In the genomic region with DNA sequence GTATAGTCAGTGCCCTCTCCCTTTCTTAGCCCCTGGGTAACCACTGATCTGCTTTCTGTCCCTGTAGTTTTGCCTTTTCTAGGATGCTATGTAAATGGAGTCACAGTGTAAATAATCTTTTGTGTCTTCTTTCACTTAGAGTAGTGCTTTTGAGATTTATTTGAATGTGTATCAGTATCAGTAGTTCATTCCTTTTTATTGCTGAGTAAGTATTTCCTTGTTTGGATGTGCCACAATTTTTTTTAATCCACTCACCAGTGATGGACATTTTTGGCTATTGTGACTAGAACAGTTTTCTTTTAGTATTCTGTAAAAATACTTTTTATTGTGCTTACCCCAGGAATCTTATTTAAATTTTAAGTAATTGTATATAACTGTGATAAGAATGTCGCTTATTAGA, we compare ENCODE assay signal across 1 cellular context.
TF ChIP-seq lines count a peak whose summit lies in the region.

No MANE protein-coding gene starts in this region.

TF ChIP-seq in WTC11, 78 proteins besides CTCF, POLR2A, EP300 and RAD21 (continued from another document):
- TF ChIP-seq PRDM15 (CRISPR knock-in tag; IDR thresholded peaks at IDR 0.05) (no peak), ZBTB21 (CRISPR knock-in tag; IDR thresholded peaks at IDR 0.05; ENCODE audit: borderline replicate concordance) (no peak), MAX (CRISPR knock-in tag; IDR thresholded peaks at IDR 0.05) (no peak), TCF7 (CRISPR knock-in tag; IDR thresholded peaks at IDR 0.05; ENCODE audit: low read depth) (no peak)
- TF ChIP-seq, protein P1, sequence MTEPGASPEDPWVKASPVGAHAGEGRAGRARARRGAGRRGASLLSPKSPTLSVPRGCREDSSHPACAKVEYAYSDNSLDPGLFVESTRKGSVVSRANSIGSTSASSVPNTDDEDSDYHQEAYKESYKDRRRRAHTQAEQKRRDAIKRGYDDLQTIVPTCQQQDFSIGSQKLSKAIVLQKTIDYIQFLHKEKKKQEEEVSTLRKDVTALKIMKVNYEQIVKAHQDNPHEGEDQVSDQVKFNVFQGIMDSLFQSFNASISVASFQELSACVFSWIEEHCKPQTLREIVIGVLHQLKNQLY (CRISPR knock-in tag; IDR thresholded peaks at IDR 0.05): no peak
